Comparison of ENCODE assay signal across 12 cellular contexts in genomic region chr4:147596976-147597375, GRCh38. TPM values are rescaled to one million over a fixed set of nuclear protein-coding genes. Genes with fewer than 3 reads are reported as not detected.
DNase-seq lines count a peak whose midpoint lies in the region; ATAC-seq, FAIRE-seq and TF ChIP-seq lines count a peak whose summit lies in the region.
"Had no signal": no experiment of that assay in that cellular context is flagged by ENCODE, and none has a peak within 500 bp of the region (broad histone marks: within the 10 kb centered on the region; RNA-seq: fewer than 3 reads in every experiment).

No MANE protein-coding gene starts in this region.

- no peak overlapping the region for H3K4me3 ChIP-seq in PC-3 (ENCODE audit: low read length)
- no peak overlapping the region for H3K4me3 ChIP-seq in epithelial cell of proximal tubule (ENCODE audit: low read depth, low read length)
- H3K4me3 ChIP-seq in prostate gland: no peak overlapping the region

- no TSS peak for BruUV-seq in PC-3 (replicated peaks; lab: Mats Ljungman, UMichigan)

- TF ChIP-seq CTCF in PC-3 (conservative IDR thresholded peaks at IDR 0.05; ENCODE audit: low read depth, low read length) (no peak), epithelial cell of proximal tubule (conservative IDR thresholded peaks at IDR 0.05; ENCODE audit: low read depth, low read length) (no peak), prostate gland (IDR thresholded peaks at IDR 0.05) (no peak), D721Med (IDR thresholded peaks at IDR 0.05; ENCODE audit: insufficient read depth, missing control alignments) (no peak)

- H3K9me2 ChIP-seq in PC-3 (replicated peaks; ENCODE audit: low read length): no peaks in the 10 kb centered on the region

- H3K27ac ChIP-seq in PC-3 (ENCODE audit: low read length) (no peak overlapping the region), prostate gland (peak overlapping the region in 1 of 2 donors; percentile 14)

- POLR2A ChIA-PET in PC-3 (lab: Charles Lee; ENCODE audit: unreplicated experiment): interaction anchor here (0.5 to 1.0 kb wide), 6 partner anchors 8 to 297 kb away, joined by 3 to 12 read pairs (median 4); partner anchors contain the start of genes PRMT9 and TMEM184C

- peak; percentile 92 for DNase-seq in EL
- peak; percentile 90 for DNase-seq in PC-3
- peak; percentile 90 for DNase-seq in epithelial cell of proximal tubule (ENCODE audit: low read depth)
- DNase-seq in prostate gland (ENCODE audit: low spot score): peak; percentile 49
- DNase-seq in GM12892 (ENCODE audit: insufficient read length): no peak
- DNase-seq in D721Med (ENCODE audit: insufficient read length, low spot score): no peak
- DNase-seq in HuH-7 (ENCODE audit: low spot score): no peak
- DNase-seq: central memory CD4-positive, alpha-beta T cell; immature natural killer cell; substantia nigra had no signal

- FAIRE-seq in GM12892 (lab: Jason Lieb, UNC) (no peak), D721Med (lab: Jason Lieb, UNC) (no peak)

- ATAC-seq in PC-3 (peak; percentile 88), GM21447 (IDR thresholded peaks at IDR 0.05; ENCODE audit: unreplicated experiment) (no peak)
- ATAC-seq: Right ventricle myocardium inferior had no signal

- CTCF ChIA-PET in PC-3 (lab: Charles Lee): interaction anchor here (2.2 kb wide), 1 partner anchor 270 kb away, joined by 9 read pairs; no protein-coding TSS in a partner anchor

- no peak for TF ChIP-seq POLR2A in prostate gland (IDR thresholded peaks at IDR 0.05)
- TF ChIP-seq POLR2A in GM12892 (IDR thresholded peaks at IDR 0.05; ENCODE audit: low read depth, low read length): no peak

- intact Hi-C loops in PC-3 (cut with micrococcal nuclease): loop anchor here (1.0 to 2.0 kb wide), 2 partner anchors 112 to 269 kb away; no protein-coding TSS in a partner anchor
- intact Hi-C loops in prostate gland (cut with DNase I): no loop called here

- no peak overlapping the region for H2AFZ ChIP-seq in PC-3 (ENCODE audit: low read length)

- no peaks in the 10 kb centered on the region for H4K20me1 ChIP-seq in PC-3 (ENCODE audit: low read length)

- peak overlapping the region; percentile 22; the same call in 1 of the 2 replicates for H3K4me2 ChIP-seq in PC-3 (ENCODE audit: low read length)

- no peaks in the 10 kb centered on the region for H3K79me2 ChIP-seq in PC-3 (ENCODE audit: low read length)

- H3K36me3 ChIP-seq in PC-3 (ENCODE audit: low read depth, low read length) (no peaks in the 10 kb centered on the region), prostate gland (no peaks in the 10 kb centered on the region)

- H3F3A ChIP-seq in PC-3 (ENCODE audit: low read length, unreplicated experiment): no peaks in the 10 kb centered on the region

- H3K4me1 ChIP-seq in PC-3 (ENCODE audit: insufficient read depth, low read length) (peaks cover 15% of the 10 kb centered on the region), prostate gland (replicated peaks) (no peaks in the 10 kb centered on the region)

- H3K9ac ChIP-seq in PC-3 (ENCODE audit: low read length): no peak overlapping the region

- H3K9me3 ChIP-seq in PC-3 (ENCODE audit: low read length) (no peaks in the 10 kb centered on the region), prostate gland (no peaks in the 10 kb centered on the region)

- 30% methylated on average over 1 of the region's 1 CpG for WGBS in prostate gland

- no peaks in the 10 kb centered on the region for H3K27me3 ChIP-seq in PC-3 (ENCODE audit: low read length)
- H3K27me3 ChIP-seq in prostate gland (replicated peaks; ENCODE audit: insufficient read depth): no peaks in the 10 kb centered on the region

RNA-seq across cellular contexts. Expression of gene TMEM184C, which starts 20.2 kb away (rescaled TPM):
- total RNA-seq in PC-3 (2014; rRNA removed) (17.5 and 19.8 TPM in 2 replicates), epithelial cell of proximal tubule (21.3 and 21.7 TPM in 2 replicates), prostate gland (10 to 100 TPM; 34.7 to 48.0 TPM)
- polyA plus RNA-seq in GM12892 (2012; ENCODE audit: missing spikeins): 11.2 TPM

Comparison
In these comparisons a context has a peak if more than half of its experiments do, and no peak if none do; other contexts are left out.
1. DNase-seq: peak in EL (single experiment), PC-3 (single experiment), epithelial cell of proximal tubule (single experiment) and prostate gland (single experiment); none in GM12892 (single experiment), D721Med (single experiment) and HuH-7 (single experiment).